Comparison of ENCODE assay signal across 30 cellular contexts in genomic region chr7:28231181-28231580, GRCh38.
"Had no signal": no experiment of that assay in that cellular context is flagged by ENCODE, and none has a peak within 500 bp of the region (broad histone marks: within the 10 kb centered on the region; RNA-seq: fewer than 3 reads in every experiment).

No MANE protein-coding gene starts in this region.

- H3K27ac ChIP-seq: adrenal gland, body of pancreas, brain microvascular endothelial cell, breast epithelium, VCaP had no signal

- H3K4me3 ChIP-seq: adrenal gland, body of pancreas, breast epithelium had no signal

- H3K4me1 ChIP-seq: adrenal gland, body of pancreas, breast epithelium had no signal

- H3K27me3 ChIP-seq: adrenal gland, body of pancreas, brain microvascular endothelial cell, breast epithelium had no signal

- H3K36me3 ChIP-seq: adrenal gland, brain microvascular endothelial cell, breast epithelium had no signal

- DNase-seq: activated B cell treated with CpG ODN at 0.5 μM for 24 hours; activated CD4-positive, alpha-beta memory T cell treated with anti-CD3 and anti-CD28 coated beads for 36 hours; activated CD4-positive, alpha-beta T cell treated with anti-CD3 and anti-CD28 coated beads for 4 hours; activated CD4-positive, alpha-beta T cell treated with anti-CD3 and anti-CD28 coated beads, Interleukin-2, amount 10 ng/mL, durations not matched to agents 24 days and 14 days; activated CD4-positive, alpha-beta T cell treated with anti-CD3 and anti-CD28 coated beads, Interleukin-2, amount 50 U/mL, for 1 hour; activated CD4-positive, alpha-beta T cell treated with anti-CD3 and anti-CD28 coated beads, Interleukin-2, amount 50 U/mL, for 4 hours; activated CD4-positive, CD25-positive, alpha-beta regulatory T cell treated with anti-CD3 and anti-CD28 coated beads, Interleukin-2, amount 50 U/mL, for 72 hours; activated CD8-positive, alpha-beta memory T cell treated with anti-CD3 and anti-CD28 coated beads, Interleukin-2, amount 50 U/mL, for 4 hours; activated CD8-positive, alpha-beta T cell treated with anti-CD3 and anti-CD28 coated beads for 36 hours; activated effector memory CD4-positive, alpha-beta T cell treated with anti-CD3 and anti-CD28 coated beads, Interleukin-2, amount 50 U/mL, for 16 hours; activated gamma-delta T cell treated with Interleukin-2 at 50 U/mL for 16 hours; activated naive CD4-positive, alpha-beta T cell; activated naive CD4-positive, alpha-beta T cell treated with anti-CD3 and anti-CD28 coated beads for 36 hours; activated naive CD4-positive, alpha-beta T cell treated with anti-CD3 and anti-CD28 coated beads, Interleukin-2, amount 50 U/mL, for 16 hours; activated naive CD8-positive, alpha-beta T cell treated with anti-CD3 and anti-CD28 coated beads for 36 hours; activated T-cell treated with anti-CD3 and anti-CD28 coated beads for 4 hours; activated T-cell treated with anti-CD3 and anti-CD28 coated beads, Interleukin-2, amount 50 U/mL, for 1 hour; activated T-cell treated with anti-CD3 and anti-CD28 coated beads, Interleukin-2, amount 50 U/mL, for 4 hours; activated T-cell treated with anti-CD3 and anti-CD28 coated beads, Interleukin-2, amount 50 U/mL, for 72 hours; adrenal gland; amniotic stem cell; aorta; body of pancreas; brain microvascular endothelial cell; central memory CD4-positive, alpha-beta T cell; T-helper 1 cell; T-helper 2 cell; T-helper 9 cell had no signal

- H3K9me3 ChIP-seq: adrenal gland, body of pancreas, breast epithelium had no signal
